24 cellular contexts compared by ENCODE assay signal in genomic region chr1:208577381-208577905, GRCh38.
A peak's percentile ranks its signal among the peaks of the same experiment; 100 is the strongest.
DNase-seq lines count a peak whose midpoint lies in the region; ATAC-seq and TF ChIP-seq lines count a peak whose summit lies in the region.
"Had no signal": no experiment of that assay in that cellular context is flagged by ENCODE, and none has a peak within 500 bp of the region (broad histone marks: within the 10 kb centered on the region; RNA-seq: fewer than 3 reads in every experiment).

No MANE protein-coding gene starts in this region.

- H4K20me1 ChIP-seq in SK-N-SH (ENCODE audit: insufficient read depth), result no peaks in the 10 kb centered on the region

- H3K79me2 ChIP-seq in SK-N-SH (ENCODE audit: insufficient read depth), result no peaks in the 10 kb centered on the region

- DNase-seq in SK-N-SH (no peak), ELF-1 (ENCODE audit: low read depth, low spot score) (peak; percentile 12), dorsolateral prefrontal cortex (no peak), adrenal gland (no peak)
- no peak for DNase-seq in activated naive CD4-positive, alpha-beta T cell treated with anti-CD3 and anti-CD28 coated beads, Interleukin-2, amount 50 U/mL, for 16 hours
- DNase-seq: BE2C, Calu3, DMS79 treated with DMSO at 0.1 percent for 48 hours, H9, Kasumi-1, MV-4-11, NCI-H1105, NCI-H1436 treated with DMSO at 0.1 percent for 48 hours, NCI-H187 treated with DMSO at 0.1 percent for 48 hours, NCI-H2107, NCI-H446, NCI-H524 treated with DMSO at 0.1 percent for 48 hours, NCI-H774, SJCRH30 had no signal

- H3F3A ChIP-seq in SK-N-SH (replicated peaks; ENCODE audit: insufficient read depth), result no peaks in the 10 kb centered on the region

- TF ChIP-seq POLR2A in adrenal gland (IDR thresholded peaks at IDR 0.05), result no peak

- WGBS in SK-N-SH (ENCODE audit: low lambda C conversion rate), result 83% methylated on average over 1 of the region's 1 CpG
- 33 to 58% (median 45%) methylated on average over 1 of the region's 1 CpG for WGBS in adrenal gland, 4 donors

- CTCF ChIA-PET in SK-N-SH (lab: Yijun Ruan, JAX), result interaction anchor here (0.7 to 2.0 kb wide), 4 partner anchors 11 to 1690 kb away, joined by 3 to 4 read pairs (median 3); no protein-coding TSS in a partner anchor

- H3K4me3 ChIP-seq in SK-N-SH (ENCODE audit: low read depth in 2 of 2, low read length in 1 of 2) (no peak overlapping the region), dorsolateral prefrontal cortex (no peak overlapping the region), adrenal gland (no peak overlapping the region)
- H3K4me3 ChIP-seq: GM23338, K562, SJCRH30 had no signal

- no peak overlapping the region for H3K4me2 ChIP-seq in SK-N-SH
- H3K4me2 ChIP-seq: GM23338 had no signal

- H3K27me3 ChIP-seq in SK-N-SH (ENCODE audit: insufficient read depth) (no peaks in the 10 kb centered on the region), dorsolateral prefrontal cortex (no peaks in the 10 kb centered on the region), adrenal gland (no peaks in the 10 kb centered on the region)
- H3K27me3 ChIP-seq: BE2C, SJCRH30 had no signal

- H3K9me3 ChIP-seq in SK-N-SH (no peaks in the 10 kb centered on the region), adrenal gland (replicated peaks in 1 of 3) (no peaks in the 10 kb centered on the region)
- H3K9me3 ChIP-seq: BE2C, SJCRH30 had no signal

- no peak for TF ChIP-seq EP300 in SK-N-SH (IDR thresholded peaks at IDR 0.05; ENCODE audit: borderline replicate concordance in 1 of 2, low read depth in 1 of 2, low read length in 1 of 2)

- intact Hi-C loops in dorsolateral prefrontal cortex (cut with DNase I) (no loop called here), adrenal gland (cut with DNase I) (no loop called here)

- ATAC-seq in SK-N-SH treated with all-trans-retinoic acid at 6 μM for 48 hours, result peak; percentile 51; the same call in 2 of the 3 replicates
- ATAC-seq: GM23338, K562 had no signal

- no peak overlapping the region for H3K9ac ChIP-seq in SK-N-SH

- no peaks in the 10 kb centered on the region for H3K9me2 ChIP-seq in SK-N-SH

- H3K36me3 ChIP-seq in SK-N-SH (replicated peaks in 1 of 2; ENCODE audit: control insufficient read depth in 1 of 2, insufficient read depth in 2 of 2, low read length in 1 of 2) (no peaks in the 10 kb centered on the region), adrenal gland (replicated peaks in 1 of 2) (no peaks in the 10 kb centered on the region)
- H3K36me3 ChIP-seq: BE2C, SJCRH30 had no signal

- H3K4me1 ChIP-seq in SK-N-SH (ENCODE audit: control insufficient read depth in 1 of 2, insufficient read depth in 2 of 2, low read depth in 1 of 2, low read length in 1 of 2), result peaks cover 0 to 10% of the 10 kb centered on the region in 2 experiments; a peak in 2 of 4 replicates
- H3K4me1 ChIP-seq in adrenal gland (replicated peaks in 1 of 2), result no peaks in the 10 kb centered on the region
- H3K4me1 ChIP-seq: BE2C, SJCRH30 had no signal

- no peak overlapping the region for H2AFZ ChIP-seq in SK-N-SH (ENCODE audit: low read depth)
- H2AFZ ChIP-seq: GM23338 had no signal

- POLR2A ChIA-PET in SK-N-SH (lab: Yijun Ruan, JAX), result no interaction called here

- no peak overlapping the region for H3K27ac ChIP-seq in SK-N-SH (ENCODE audit: low read depth in 2 of 2, low read length in 1 of 2)
- H3K27ac ChIP-seq in dorsolateral prefrontal cortex, result peak overlapping the region in 49 of 59 donors; percentile 5 to 80 (median 56)
- peak overlapping the region; percentile 75 for H3K27ac ChIP-seq in temporal lobe (ENCODE audit: low read depth, low read length)
- no peak overlapping the region for H3K27ac ChIP-seq in adrenal gland
- H3K27ac ChIP-seq: 22Rv1, SJCRH30 had no signal

- TF ChIP-seq RAD21 in SK-N-SH (IDR thresholded peaks at IDR 0.05; ENCODE audit: low read length), result no peak

- TF ChIP-seq CTCF in SK-N-SH (IDR thresholded peaks at IDR 0.05) (no peak), dorsolateral prefrontal cortex (IDR thresholded peaks at IDR 0.05 in 54 of 56, conservative IDR thresholded peaks at IDR 0.05 in 2 of 56; ENCODE audit: low read depth in 1 of 56, partially characterized antibody in 56 of 56) (no peak), adrenal gland (IDR thresholded peaks at IDR 0.05) (no peak)

TF ChIP-seq in SK-N-SH treated with all-trans-retinoic acid at 6 μM for 48 hours, 23 proteins besides CTCF, POLR2A, EP300 and RAD21:
- TF ChIP-seq TOX (CRISPR knock-in tag; IDR thresholded peaks at IDR 0.05; ENCODE audit: borderline replicate concordance), result no peak

TF ChIP-seq in SK-N-SH, 30 proteins besides CTCF, POLR2A, EP300 and RAD21:
- TF ChIP-seq SMC3 (IDR thresholded peaks at IDR 0.05; ENCODE audit: low read depth, low read length) (no peak), POLR2AphosphoS5 (IDR thresholded peaks at IDR 0.05; ENCODE audit: low read depth, low read length) (no peak), USF2 (IDR thresholded peaks at IDR 0.05; ENCODE audit: borderline replicate concordance, low read depth, low read length) (no peak), YY1 (IDR thresholded peaks at IDR 0.05; ENCODE audit: low read depth) (no peak), NFIC (IDR thresholded peaks at IDR 0.05; ENCODE audit: borderline replicate concordance) (no peak), FOSL2 (IDR thresholded peaks at IDR 0.05; ENCODE audit: borderline replicate concordance, low read depth) (no peak), RCOR1 (IDR thresholded peaks at IDR 0.05; ENCODE audit: low read length) (no peak), ZBTB33 (IDR thresholded peaks at IDR 0.05; ENCODE audit: borderline replicate concordance, low read depth) (no peak), FOXM1 (IDR thresholded peaks at IDR 0.05; ENCODE audit: low read depth) (no peak), SIN3A (IDR thresholded peaks at IDR 0.05; ENCODE audit: borderline replicate concordance, low read depth, low read length) (no peak), ELF1 (IDR thresholded peaks at IDR 0.05) (no peak), NRF1 (IDR thresholded peaks at IDR 0.05; ENCODE audit: low read depth, low read length) (no peak), USF1 (IDR thresholded peaks at IDR 0.05; ENCODE audit: borderline replicate concordance, low read depth) (no peak), MXI1 (IDR thresholded peaks at IDR 0.05; ENCODE audit: low read depth, low read length) (no peak), EZH2phosphoT487 (IDR thresholded peaks at IDR 0.05; ENCODE audit: borderline replicate concordance, low read depth) (no peak), CHD2 (IDR thresholded peaks at IDR 0.05; ENCODE audit: low read length, partially characterized antibody) (no peak), FOXJ3 (CRISPR knock-in tag; IDR thresholded peaks at IDR 0.05) (no peak), TCF12 (IDR thresholded peaks at IDR 0.05) (no peak)

Comparison
In these comparisons a context has a peak if more than half of its experiments do, and no peak if none do; other contexts are left out.
1. H3K27ac ChIP-seq: peak in dorsolateral prefrontal cortex (49 of 59) and temporal lobe (single experiment); none in SK-N-SH (0 of 2) and adrenal gland (0 of 5).